Comparison of ENCODE assay signal across 9 cellular contexts in the genomic region with DNA sequence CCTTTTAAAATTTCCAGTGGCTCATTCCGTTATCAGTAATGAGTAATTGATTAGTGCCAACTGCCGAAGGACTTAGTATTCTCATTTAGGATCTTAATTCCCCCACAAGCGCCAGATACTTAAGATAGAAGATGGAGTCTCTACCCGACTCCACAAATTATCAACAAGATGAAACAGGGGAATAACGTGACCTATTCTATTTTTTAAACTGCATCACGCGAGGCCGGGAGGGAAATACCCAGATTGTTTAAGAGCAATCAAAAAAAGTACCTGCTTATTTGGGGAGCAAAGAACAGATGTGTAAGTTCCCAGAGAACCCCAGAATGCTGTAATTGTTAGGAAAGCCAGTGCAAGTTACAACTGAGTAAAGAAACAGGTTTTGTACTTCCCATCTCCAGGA. TPM values are rescaled to one million over a fixed set of nuclear protein-coding genes. Genes with fewer than 3 reads are reported as not detected.
DNase-seq lines count a peak whose midpoint lies in the region; ATAC-seq and FAIRE-seq lines count a peak whose summit lies in the region.
"Had no signal": no experiment of that assay in that cellular context is flagged by ENCODE, and none has a peak within 500 bp of the region (broad histone marks: within the 10 kb centered on the region; RNA-seq: fewer than 3 reads in every experiment).

No MANE protein-coding gene starts in this region.

- peaks cover 34% of the 10 kb centered on the region for H3K4me1 Mint-ChIP-seq in stimulated activated naive CD8-positive, alpha-beta T cell treated with anti-CD3 and anti-CD28 coated beads, Interleukin-15, Interleukin-2, amounts not matched to agents 100 ng/mL and 50 ng/mL, for 24 hours (ENCODE audit: low read depth)

- H3K27me3 Mint-ChIP-seq in stimulated activated naive CD8-positive, alpha-beta T cell treated with anti-CD3 and anti-CD28 coated beads, Interleukin-15, Interleukin-2, amounts not matched to agents 100 ng/mL and 50 ng/mL, for 24 hours: no peaks in the 10 kb centered on the region

- H3K36me3 Mint-ChIP-seq in stimulated activated naive CD8-positive, alpha-beta T cell treated with anti-CD3 and anti-CD28 coated beads, Interleukin-15, Interleukin-2, amounts not matched to agents 100 ng/mL and 50 ng/mL, for 24 hours (ENCODE audit: low read depth): no peaks in the 10 kb centered on the region

- WGBS in mesodermal cell (ENCODE audit: insufficient coverage in 2 of 2), 2 experiments: 71 to 83% methylated on average over 2 to 5 of the region's 8 CpGs

- peaks cover 6% of the 10 kb centered on the region for H3K9me3 ChIP-seq in adipocyte (ENCODE audit: control insufficient read depth, low read length)
- H3K9me3 ChIP-seq in mesodermal cell (ENCODE audit: control insufficient read depth, low read length): no peaks in the 10 kb centered on the region

- FAIRE-seq in RCC 7860 (lab: Jason Lieb, UNC): no peak
- FAIRE-seq: TTC549 had no signal

- H3K36me3 ChIP-seq in adipocyte (ENCODE audit: control insufficient read depth, insufficient read depth, low read length, severe bottlenecking) (no peaks in the 10 kb centered on the region), mesodermal cell (ENCODE audit: control insufficient read depth, insufficient read depth, low read length) (no peaks in the 10 kb centered on the region)

- no peaks in the 10 kb centered on the region for H3K9me3 Mint-ChIP-seq in stimulated activated naive CD8-positive, alpha-beta T cell treated with anti-CD3 and anti-CD28 coated beads, Interleukin-15, Interleukin-2, amounts not matched to agents 100 ng/mL and 50 ng/mL, for 24 hours

- no peaks in the 10 kb centered on the region for H3K27me3 ChIP-seq in adipocyte (replicated peaks; ENCODE audit: control insufficient read depth, insufficient read depth, low read length)

- H3K4me3 ChIP-seq in adipocyte (ENCODE audit: low read length): peak overlapping the region; percentile 97
- H3K4me3 ChIP-seq in mesodermal cell (ENCODE audit: extremely low read depth, insufficient read depth, low read length, poor library complexity, severe bottlenecking): peak overlapping the region; percentile 57

- no peak for DNase-seq in stimulated activated naive CD8-positive, alpha-beta T cell treated with anti-CD3 and anti-CD28 coated beads, Interleukin-15, Interleukin-2, amounts not matched to agents 100 U/mL and 50 U/mL, for 24 hours
- DNase-seq in adipocyte (ENCODE audit: low read depth) (no peak), RCC 7860 (ENCODE audit: low spot score) (no peak), GM03348 (ENCODE audit: low spot score) (no peak), DMS153 (lab: John Stamatoyannopoulos, UW) (no peak)

- H3K4me3 Mint-ChIP-seq in stimulated activated naive CD8-positive, alpha-beta T cell treated with anti-CD3 and anti-CD28 coated beads, Interleukin-15, Interleukin-2, amounts not matched to agents 100 ng/mL and 50 ng/mL, for 24 hours: peak overlapping the region; percentile 92

- H3K27ac ChIP-seq in mesodermal cell (ENCODE audit: low read depth, low read length, severe bottlenecking): no peak overlapping the region

- peaks cover 22% of the 10 kb centered on the region for H3K4me1 ChIP-seq in adipocyte (ENCODE audit: control insufficient read depth, insufficient read depth, low read length)
- H3K4me1 ChIP-seq in mesodermal cell (ENCODE audit: control insufficient read depth, insufficient read depth, low read length, poor library complexity, severe bottlenecking): peaks cover 2% of the 10 kb centered on the region

- H3K27ac Mint-ChIP-seq in stimulated activated naive CD8-positive, alpha-beta T cell treated with anti-CD3 and anti-CD28 coated beads, Interleukin-15, Interleukin-2, amounts not matched to agents 100 ng/mL and 50 ng/mL, for 24 hours: peak overlapping the region; percentile 94

- ATAC-seq in stimulated activated naive CD8-positive, alpha-beta T cell treated with anti-CD3 and anti-CD28 coated beads, Interleukin-15, Interleukin-2, amounts not matched to agents 100 U/mL and 50 U/mL, for 24 hours: no peak
- ATAC-seq in HG02798 (IDR thresholded peaks at IDR 0.05; ENCODE audit: poor library complexity, unreplicated experiment): no peak

- H3K9ac ChIP-seq in adipocyte (ENCODE audit: low read length): peak overlapping the region; percentile 92

RNA-seq across cellular contexts. Expression of a gene that starts 1.1 kb away (rescaled TPM):
- 1.9 TPM for polyA plus RNA-seq in mesodermal cell (2013, experiment 1 of 2)
- 1.6 TPM for polyA plus RNA-seq in mesodermal cell (2013, experiment 2 of 2)

RNA-seq across cellular contexts. Expression of a gene that starts 29.0 kb away (rescaled TPM):
- 6.5 TPM for polyA plus RNA-seq in mesodermal cell (2013, experiment 1 of 2)
- polyA plus RNA-seq in mesodermal cell (2013, experiment 2 of 2): 5.9 TPM
